ENCODE assay signal across 1 cellular context in the genomic region with DNA sequence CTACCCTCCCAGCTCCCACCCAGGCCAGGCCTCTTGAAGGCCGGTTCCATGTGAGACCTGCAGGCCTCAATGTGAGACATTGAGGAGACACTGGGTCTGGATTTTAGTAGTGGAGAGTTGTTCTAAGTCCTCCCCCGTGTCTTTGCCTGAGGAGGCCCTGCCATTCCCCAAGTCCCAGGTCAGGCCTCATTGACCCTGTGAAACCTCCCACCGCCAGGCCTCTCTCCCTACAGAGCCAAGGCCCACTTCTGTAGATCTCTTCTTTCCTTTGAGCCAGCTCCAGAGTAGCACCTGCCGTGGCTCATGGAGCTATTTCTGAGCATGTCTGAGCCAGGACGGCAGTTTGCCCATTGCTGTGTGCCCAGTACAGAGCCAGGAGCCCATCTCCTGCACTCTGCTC.
TF ChIP-seq lines count a peak whose summit lies in the region.

No MANE protein-coding gene starts in this region.

TF ChIP-seq in neural cell, 6 proteins besides CTCF, POLR2A, EP300 and RAD21 (continued from another document):
- TF ChIP-seq MXI1 (conservative IDR thresholded peaks at IDR 0.05; ENCODE audit: poor library complexity, severe bottlenecking) = no peak
